Comparison of ENCODE assay signal across 7 cellular contexts in the genomic region with DNA sequence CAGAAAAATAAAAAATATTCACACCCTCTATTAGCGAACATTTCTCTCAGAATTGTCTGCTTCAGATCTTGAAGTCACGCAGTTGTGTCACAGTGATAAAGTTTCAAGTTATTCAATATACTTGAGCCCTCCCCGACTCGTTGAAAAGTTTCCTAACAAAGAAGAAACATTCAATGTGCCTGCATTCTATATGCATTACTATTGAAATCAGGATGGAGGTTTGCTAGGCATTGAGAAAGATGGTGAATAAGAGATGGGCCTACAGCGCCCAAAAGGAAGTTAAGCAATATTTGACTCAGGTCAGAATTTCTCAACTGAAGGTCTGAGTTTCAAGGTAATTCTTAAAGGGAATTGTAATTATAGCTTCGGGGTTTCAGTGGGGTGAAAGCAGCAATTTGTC. TPM values are rescaled to one million over a fixed set of nuclear protein-coding genes. Genes with fewer than 3 reads are reported as not detected.
A peak's percentile ranks its signal among the peaks of the same experiment; 100 is the strongest.
DNase-seq lines count a peak whose midpoint lies in the region; ATAC-seq and TF ChIP-seq lines count a peak whose summit lies in the region.

No MANE protein-coding gene starts in this region.

- 0 out of 2 replicates have a peak overlapping the region, but pooled peaks have one; percentile 12 for H3K9ac ChIP-seq in SU-DHL-6 (ENCODE audit: low read length)

- H3K4me2 ChIP-seq in SU-DHL-6 (ENCODE audit: low read depth, low read length, poor library complexity, severe bottlenecking): peak overlapping the region; percentile 54

- 27 to 29% methylated on average over 5 to 6 of the region's 6 CpGs for WGBS in gastroesophageal sphincter (ENCODE audit: low coverage in 1 of 2), 2 donors
- WGBS in stomach, 5 donors: 42 to 52% (median 43%) methylated on average over 6 of the region's 6 CpGs

- H3K27me3 ChIP-seq in SU-DHL-6 (ENCODE audit: low read length): no peaks in the 10 kb centered on the region
- H3K27me3 ChIP-seq in gastroesophageal sphincter: no peaks in the 10 kb centered on the region
- H3K27me3 ChIP-seq in stomach: no peaks in the 10 kb centered on the region
- H3K27me3 ChIP-seq in A673 (replicated peaks; ENCODE audit: insufficient read depth, low read depth, low read length, poor library complexity): no peaks in the 10 kb centered on the region

- TF ChIP-seq POLR2A in gastroesophageal sphincter (IDR thresholded peaks at IDR 0.05): no peak
- no peak for TF ChIP-seq POLR2A in stomach (IDR thresholded peaks at IDR 0.05)

- ATAC-seq in gastroesophageal sphincter (peak; percentile 35), GM19397 (IDR thresholded peaks at IDR 0.05; ENCODE audit: unreplicated experiment) (no peak), GM19035 (IDR thresholded peaks at IDR 0.05; ENCODE audit: unreplicated experiment) (no peak)

- H3K4me1 ChIP-seq in gastroesophageal sphincter (peaks cover 0 to 3% (median 0%) of the 10 kb centered on the region in 3 donors), stomach (peaks cover 0 to 14% (median under 1%) of the 10 kb centered on the region in 4 donors), A673 (ENCODE audit: insufficient read depth, low read length, poor library complexity, severe bottlenecking) (no peaks in the 10 kb centered on the region)

- no peaks in the 10 kb centered on the region for H3K9me2 ChIP-seq in SU-DHL-6 (replicated peaks; ENCODE audit: insufficient read depth, low read length)

- H2AFZ ChIP-seq in SU-DHL-6 (ENCODE audit: low read depth, low read length, severe bottlenecking): peak overlapping the region; percentile 8

- POLR2A ChIA-PET in A673 (lab: Charles Lee; ENCODE audit: low non-redundant PET): no interaction called here

- TF ChIP-seq EP300 in gastroesophageal sphincter (IDR thresholded peaks at IDR 0.05) (no peak), stomach (IDR thresholded peaks at IDR 0.05) (no peak)

- DNase-seq in HT1080 (ENCODE audit: low read depth) (peak; percentile 24), stomach (no peak), A673 (ENCODE audit: low spot score) (no peak)

- intact Hi-C loops in stomach (cut with DNase I; ENCODE audit: low total_unique reads): no loop called here
- intact Hi-C loops in A673 (cut with micrococcal nuclease; ENCODE audit: unreplicated experiment): no loop called here

- no peak overlapping the region for H3K4me3 ChIP-seq in SU-DHL-6 (ENCODE audit: insufficient read depth, low read length, poor library complexity, severe bottlenecking)
- H3K4me3 ChIP-seq in gastroesophageal sphincter: no peak overlapping the region
- H3K4me3 ChIP-seq in stomach: no peak overlapping the region
- no peak overlapping the region for H3K4me3 ChIP-seq in A673 (ENCODE audit: low read depth, low read length, poor library complexity, severe bottlenecking)

- H3K36me3 ChIP-seq in SU-DHL-6 (ENCODE audit: low read length) (0 out of 2 replicates have a peak, but pooled peaks cover 4% of the 10 kb centered on the region), gastroesophageal sphincter (peaks cover 0 to 4% of the 10 kb centered on the region in 2 donors), stomach (peaks cover 0 to 18% (median 8%) of the 10 kb centered on the region in 4 donors), A673 (ENCODE audit: insufficient read depth, low read length, poor library complexity, severe bottlenecking) (no peaks in the 10 kb centered on the region)

- no peaks in the 10 kb centered on the region for H3F3A ChIP-seq in SU-DHL-6 (ENCODE audit: insufficient read depth)

- CTCF ChIA-PET in A673 (lab: Charles Lee): interaction anchor here (0.7 to 1.1 kb wide), 2 partner anchors 98 to 152 kb away, joined by 3 to 4 read pairs; no protein-coding TSS in a partner anchor

- BruUV-seq in A673 (replicated peaks; lab: Mats Ljungman, UMichigan): no TSS peak

- H3K79me2 ChIP-seq in SU-DHL-6 (ENCODE audit: insufficient read depth, low read length): peaks cover 7% of the 10 kb centered on the region; the same call in 1 of the 2 replicates

- no peaks in the 10 kb centered on the region for H4K20me1 ChIP-seq in SU-DHL-6 (ENCODE audit: low read depth, low read length)

- TF ChIP-seq CTCF in SU-DHL-6 (IDR thresholded peaks at IDR 0.05; ENCODE audit: insufficient read depth, low read length, poor library complexity, severe bottlenecking): no peak
- no peak for TF ChIP-seq CTCF in gastroesophageal sphincter (IDR thresholded peaks at IDR 0.05)
- TF ChIP-seq CTCF in stomach (IDR thresholded peaks at IDR 0.05): no peak
- TF ChIP-seq CTCF in A673 (conservative IDR thresholded peaks at IDR 0.05; ENCODE audit: low read depth, low read length): no peak

- H3K27ac ChIP-seq in SU-DHL-6 (ENCODE audit: low read depth, low read length): peak overlapping the region; percentile 1; the same call in 1 of the 2 replicates
- H3K27ac ChIP-seq in gastroesophageal sphincter: peak overlapping the region in 3 of 4 donors; percentile 30 to 53 (median 44)
- H3K27ac ChIP-seq in stomach: peak overlapping the region in 3 of 5 donors; percentile 21 to 34 (median 31)
- no peak overlapping the region for H3K27ac ChIP-seq in A673 (ENCODE audit: low read depth, low read length, poor library complexity, severe bottlenecking)

- H3K9me3 ChIP-seq in SU-DHL-6 (ENCODE audit: insufficient read depth, low read length) (no peaks in the 10 kb centered on the region), gastroesophageal sphincter (no peaks in the 10 kb centered on the region), stomach (no peaks in the 10 kb centered on the region), A673 (ENCODE audit: low read depth, low read length, poor library complexity, severe bottlenecking) (no peaks in the 10 kb centered on the region)

RNA-seq across cellular contexts. Expression of a gene that starts 6.1 kb away (rescaled TPM):
- total RNA-seq in HT1080 (2014; rRNA removed; shearing (Covaris generic)): 0.29 and 0.77 TPM in 2 replicates
- 0.71 and 0.81 TPM in 2 replicates for polyA plus RNA-seq in HT1080 (2015; cell fraction: cytosol; rRNA removed)
- 0.63 and 1.3 TPM in 2 replicates for polyA plus RNA-seq in HT1080 (2015; cell fraction: nucleus; rRNA removed)
- total RNA-seq in gastroesophageal sphincter (1 to 10 TPM; 2.7 to 5.3 (median 4.0) TPM), stomach (10 to 100 TPM in 2 of 5 donors, 1 to 10 TPM in 3; 3.2 to 25.7 (median 5.9) TPM), A673 (2021) (3.1 and 3.9 TPM in 2 replicates)
- polyA plus RNA-seq in stomach: 1 to 10 TPM; 1.2 to 3.8 (median 1.2) TPM

RNA-seq across cellular contexts. Expression of a gene that starts 29.9 kb away (rescaled TPM):
- 15.9 and 17.1 TPM in 2 replicates for total RNA-seq in HT1080 (2014; rRNA removed; shearing (Covaris generic))
- polyA plus RNA-seq in HT1080 (2015; cell fraction: cytosol; rRNA removed): 21.9 and 26.0 TPM in 2 replicates
- 11.4 and 12.9 TPM in 2 replicates for polyA plus RNA-seq in HT1080 (2015; cell fraction: nucleus; rRNA removed)
- total RNA-seq in gastroesophageal sphincter: 10 to 100 TPM; 29.6 to 50.7 (median 38.3) TPM
- total RNA-seq in stomach: 10 to 100 TPM in 3 of 5 donors, 1 to 10 TPM in 2; 2.6 to 55.1 (median 10.4) TPM
- 10 to 100 TPM; 12.4 to 33.6 (median 26.6) TPM for polyA plus RNA-seq in stomach
- 24.8 and 25.8 TPM in 2 replicates for total RNA-seq in A673 (2021)
